ENCODE assay signal across 9 cellular contexts in the genomic region with DNA sequence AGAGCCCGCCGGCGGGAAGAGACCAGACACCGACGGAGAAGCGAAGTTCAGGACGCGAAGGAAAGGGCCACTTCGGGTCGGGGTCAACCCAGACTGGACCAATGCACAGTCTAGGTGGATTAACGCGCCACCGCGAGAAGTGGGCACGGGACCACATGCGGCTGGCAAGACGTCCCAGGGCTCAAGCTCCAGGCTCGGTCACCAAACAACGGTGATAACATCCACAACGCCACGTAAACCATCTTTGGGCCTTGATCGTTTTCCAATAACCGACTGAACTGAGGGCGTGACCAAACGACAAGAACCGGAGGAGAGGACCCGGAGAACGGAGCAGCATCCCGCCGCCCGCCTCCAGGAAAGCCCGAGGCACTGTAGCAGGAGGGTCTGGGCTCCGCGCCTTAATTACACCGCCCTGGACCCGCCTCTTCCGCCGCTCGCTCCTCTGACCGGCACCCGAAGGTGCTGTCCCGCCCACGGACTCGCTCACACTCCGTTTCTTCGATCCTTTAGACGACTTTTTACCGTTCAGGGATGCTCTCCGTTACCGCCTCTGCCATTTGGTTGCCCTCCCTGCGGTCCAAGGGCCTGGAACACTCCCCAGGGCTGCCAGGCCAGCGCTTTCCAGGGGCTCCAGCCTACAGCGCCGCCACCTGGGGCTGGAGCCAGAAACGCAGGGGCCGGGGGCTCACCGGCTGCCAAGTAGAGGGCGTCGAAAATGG. TPM values are rescaled to one million over a fixed set of nuclear protein-coding genes. Genes with fewer than 3 reads are reported as not detected.
A peak's percentile ranks its signal among the peaks of the same experiment; 100 is the strongest.
DNase-seq lines count a peak whose midpoint lies in the region; ATAC-seq and TF ChIP-seq lines count a peak whose summit lies in the region.
"Had no signal": no experiment of that assay in that cellular context is flagged by ENCODE, and none has a peak within 500 bp of the region (broad histone marks: within the 10 kb centered on the region; RNA-seq: fewer than 3 reads in every experiment).

No MANE protein-coding gene starts in this region.

- peak overlapping the region; percentile 82 for H3K4me3 ChIP-seq in PC-3 (ENCODE audit: low read length)
- H3K4me3 ChIP-seq in gastroesophageal sphincter, result peak overlapping the region; percentile 38 to 71
- peak overlapping the region; percentile 61 to 65 for H3K4me3 ChIP-seq in tibial artery

- H3K4me1 ChIP-seq in PC-3 (ENCODE audit: insufficient read depth, low read length) (peaks cover 6% of the 10 kb centered on the region; the same call in 1 of the 2 replicates), gastroesophageal sphincter (peaks cover 0 to 22% (median 3%) of the 10 kb centered on the region in 3 donors), tibial artery (peaks cover 0 to 17% (median 6%) of the 10 kb centered on the region in 4 donors)

- no TSS peak for BruUV-seq in PC-3 (replicated peaks; lab: Mats Ljungman, UMichigan)

- H3K9ac ChIP-seq in PC-3 (ENCODE audit: low read length), result peak overlapping the region; percentile 88

- no peaks in the 10 kb centered on the region for H3K36me3 ChIP-seq in PC-3 (ENCODE audit: low read depth, low read length)
- H3K36me3 ChIP-seq in gastroesophageal sphincter, result no peaks in the 10 kb centered on the region
- no peaks in the 10 kb centered on the region for H3K36me3 ChIP-seq in tibial artery

- no peaks in the 10 kb centered on the region for H3F3A ChIP-seq in PC-3 (ENCODE audit: low read length, unreplicated experiment)

- peak overlapping the region; percentile 85 for H3K4me2 ChIP-seq in PC-3 (ENCODE audit: low read length)

- H3K27me3 ChIP-seq in PC-3 (ENCODE audit: low read length) (no peaks in the 10 kb centered on the region), gastroesophageal sphincter (peaks cover 8% of the 10 kb centered on the region), tibial artery (peaks cover 0 to 8% of the 10 kb centered on the region in 2 donors)

- peak overlapping the region; percentile 98 for H2AFZ ChIP-seq in PC-3 (ENCODE audit: low read length)

- H3K27ac ChIP-seq in PC-3 (ENCODE audit: low read length) (peak overlapping the region; percentile 66), gastroesophageal sphincter (peak overlapping the region in 3 of 4 donors; percentile 68 to 78 (median 74)), tibial artery (peak overlapping the region; percentile 65 to 66)

- ATAC-seq in GM19463 (IDR thresholded peaks at IDR 0.05; ENCODE audit: unreplicated experiment) (peak; percentile 96), HG03571 (IDR thresholded peaks at IDR 0.05; ENCODE audit: unreplicated experiment) (peak; percentile 98), PC-3 (peak; percentile 83), gastroesophageal sphincter (peak; percentile 92), omental fat pad (ENCODE audit: low FRiP score) (peak; percentile 97)

- CTCF ChIA-PET in PC-3 (lab: Charles Lee), result interaction anchor here (1.1 to 1.2 kb wide), 2 partner anchors 19 to 24 kb away, joined by 3 to 6 read pairs; no protein-coding TSS in a partner anchor

- POLR2A ChIA-PET in PC-3 (lab: Charles Lee; ENCODE audit: unreplicated experiment), result no interaction called here

- no peaks in the 10 kb centered on the region for H3K9me2 ChIP-seq in PC-3 (replicated peaks; ENCODE audit: low read length)

- intact Hi-C loops in PC-3 (cut with micrococcal nuclease), result no loop called here
- intact Hi-C loops in tibial artery (cut with DNase I; ENCODE audit: low total_unique reads), result no loop called here

- no peak for TF ChIP-seq EP300 in gastroesophageal sphincter (IDR thresholded peaks at IDR 0.05)

- WGBS in gastroesophageal sphincter (ENCODE audit: low coverage in 1 of 2), 2 donors, result 0% methylated on average over 5 of the region's 59 CpGs; no CpG with 5 or more reads in 1 of the 2 donors

- H3K9me3 ChIP-seq in PC-3 (ENCODE audit: low read length), result no peaks in the 10 kb centered on the region
- no peaks in the 10 kb centered on the region for H3K9me3 ChIP-seq in gastroesophageal sphincter
- no peaks in the 10 kb centered on the region for H3K9me3 ChIP-seq in tibial artery

- TF ChIP-seq CTCF in PC-3 (conservative IDR thresholded peaks at IDR 0.05; ENCODE audit: low read depth, low read length), result peak; percentile 71
- TF ChIP-seq CTCF in gastroesophageal sphincter (IDR thresholded peaks at IDR 0.05), result peak in 1 of 4 experiments; percentile 69
- no peak for TF ChIP-seq CTCF in omental fat pad (IDR thresholded peaks at IDR 0.05)
- peak; percentile 5 to 32 for TF ChIP-seq CTCF in tibial artery (IDR thresholded peaks at IDR 0.05)

- peaks cover 48% of the 10 kb centered on the region for H3K79me2 ChIP-seq in PC-3 (ENCODE audit: low read length)

- peaks cover 5% of the 10 kb centered on the region; the same call in 1 of the 2 replicates for H4K20me1 ChIP-seq in PC-3 (ENCODE audit: low read length)

- DNase-seq in DMS 273 (lab: John Stamatoyannopoulos, UW; ENCODE audit: unreplicated experiment), result peak; percentile 92
- peak; percentile 59 for DNase-seq in PC-3
- peak; percentile 86 for DNase-seq in activated effector memory CD4-positive, alpha-beta T cell treated with anti-CD3 and anti-CD28 coated beads, Interleukin-2, amount 50 U/mL, for 16 hours
- no peak for DNase-seq in omental fat pad (ENCODE audit: low spot score)
- peak; percentile 39 to 71 for DNase-seq in tibial artery

- TF ChIP-seq POLR2A in gastroesophageal sphincter (IDR thresholded peaks at IDR 0.05), result no peak

RNA-seq across cellular contexts. Expression of gene DPPA5, which starts 44.1 kb away (rescaled TPM):
- total RNA-seq in PC-3 (2014; rRNA removed), result not detected in 2 replicates
- total RNA-seq in gastroesophageal sphincter, result not detected
- total RNA-seq in omental fat pad, result not detected
- total RNA-seq: pulmonary artery endothelial cell had no signal

RNA-seq across cellular contexts. Expression of gene KHDC1, which starts 46.9 kb away (rescaled TPM):
- 5.1 and 7.9 TPM in 2 replicates for total RNA-seq in PC-3 (2014; rRNA removed)
- total RNA-seq in gastroesophageal sphincter, result 1 to 10 TPM in 3 of 4 donors, under 1 TPM in 1; 0.93 to 1.9 (median 1.4) TPM
- total RNA-seq in omental fat pad, result 1 to 10 TPM in 2 of 4 donors, under 1 TPM in 2; 0.79 to 2.5 (median 1.1) TPM

RNA-seq across cellular contexts. Expression of gene KHDC3L, which starts 52.5 kb away (rescaled TPM):
- total RNA-seq in PC-3 (2014; rRNA removed), result not detected in 2 replicates
- total RNA-seq in gastroesophageal sphincter, result not detected
- not detected for total RNA-seq in omental fat pad
- total RNA-seq: pulmonary artery endothelial cell had no signal

RNA-seq across cellular contexts. Expression of gene OOEP, which starts 59.8 kb away (rescaled TPM):
- not detected in 2 replicates for total RNA-seq in PC-3 (2014; rRNA removed)
- not detected for total RNA-seq in gastroesophageal sphincter
- not detected for total RNA-seq in omental fat pad
- total RNA-seq: pulmonary artery endothelial cell had no signal

Comparison
In these comparisons a context has a peak if more than half of its experiments do, and no peak if none do; other contexts are left out.
1. CTCF ChIP-seq: peak in PC-3 (single experiment) and tibial artery (2 of 2); none in omental fat pad (0 of 3).
2. Peak in every context shown above with its lines, with median percentiles within 50 percentile points of each other: ATAC-seq, H3K27ac ChIP-seq and H3K4me3 ChIP-seq.